Comparison of ENCODE assay signal across 13 cellular contexts in the genomic region with DNA sequence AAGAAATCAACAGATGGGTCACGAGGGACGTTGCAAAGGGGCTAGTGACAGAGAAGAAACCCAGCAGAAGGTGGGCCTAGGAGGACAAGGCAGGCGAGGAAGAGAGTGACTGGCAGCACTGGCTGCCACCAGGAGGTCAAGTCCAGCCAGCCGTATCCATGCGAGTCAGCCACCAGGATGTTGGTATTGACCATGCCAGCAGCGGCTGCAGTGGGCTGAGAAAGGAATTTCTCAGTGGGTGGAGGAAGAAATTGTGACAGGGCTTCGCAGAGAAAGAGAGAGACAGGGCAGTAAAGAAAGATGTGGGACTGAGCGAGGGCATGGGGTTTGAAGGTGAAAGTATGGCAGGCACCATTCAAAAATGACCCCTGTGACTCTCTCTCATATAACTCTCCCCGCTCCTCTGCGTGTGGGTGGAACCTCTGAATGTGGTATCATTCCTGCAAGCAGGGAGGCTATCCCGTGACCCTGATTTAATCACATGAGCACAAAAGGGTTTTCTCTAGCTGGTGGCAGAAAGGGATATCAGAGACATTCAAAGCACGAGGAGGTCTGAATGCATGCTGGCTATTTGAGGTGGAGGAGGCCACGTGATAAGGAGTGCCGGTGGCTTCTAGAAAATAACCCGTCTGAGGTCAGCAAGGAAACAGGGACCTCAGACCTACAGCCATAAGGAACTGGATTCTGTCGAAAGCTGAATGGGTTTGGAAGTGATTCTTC. TPM values are rescaled to one million over a fixed set of nuclear protein-coding genes. Genes with fewer than 3 reads are reported as not detected.
DNase-seq lines count a peak whose midpoint lies in the region; ATAC-seq and TF ChIP-seq lines count a peak whose summit lies in the region.
"Had no signal": no experiment of that assay in that cellular context is flagged by ENCODE, and none has a peak within 500 bp of the region (broad histone marks: within the 10 kb centered on the region; RNA-seq: fewer than 3 reads in every experiment).

No MANE protein-coding gene starts in this region.

- peaks cover 17% of the 10 kb centered on the region for H3K4me1 Mint-ChIP-seq in WTC11

- no peaks in the 10 kb centered on the region for H3K9me3 Mint-ChIP-seq in WTC11

- peak; percentile 46 for DNase-seq in EH (ENCODE audit: low read depth)
- DNase-seq in WTC11 (ENCODE audit: low spot score): no peak
- no peak for DNase-seq in heart right ventricle
- DNase-seq in sciatic nerve (ENCODE audit: low spot score): no peak
- no peak for DNase-seq in activated CD4-positive, CD25-positive, alpha-beta regulatory T cell (lab: John Stamatoyannopoulos, UW)
- no peak for DNase-seq in NCI-H1694 (lab: John Stamatoyannopoulos, UW)
- no peak for DNase-seq in stimulated activated CD4-positive, alpha-beta T cell treated with anti-CD3 and anti-CD28 coated beads, Interleukin-15, amount 100 ng/mL, for 24 hours
- DNase-seq: activated CD4-positive, CD25-positive, alpha-beta regulatory T cell treated with anti-CD3 and anti-CD28 coated beads, Interleukin-2, amount 50 U/mL, for 72 hours; activated gamma-delta T cell treated with Interleukin-2 at 50 U/mL for 16 hours; NCI-H187 treated with DMSO at 0.1 percent for 48 hours; retina had no signal

- H3K36me3 ChIP-seq in heart right ventricle: peaks cover 0 to 95% (median 4%) of the 10 kb centered on the region in 9 donors

- peaks cover 12% of the 10 kb centered on the region for H3K36me3 Mint-ChIP-seq in WTC11

- peak overlapping the region in 8 of 10 donors; percentile 19 to 79 (median 58) for H3K27ac ChIP-seq in heart right ventricle
- H3K27ac ChIP-seq: C4-2B had no signal

- 67 to 69% methylated on average over 16 of the region's 16 CpGs for WGBS in heart right ventricle, 2 donors

- ATAC-seq in WTC11: no peak
- ATAC-seq in heart right ventricle: peak in 3 of 8 donors; percentile 14 to 22 (median 19)
- peak; percentile 47 for ATAC-seq in sciatic nerve
- ATAC-seq in HG03280 (IDR thresholded peaks at IDR 0.05; ENCODE audit: unreplicated experiment): no peak

- intact Hi-C loops in heart right ventricle (cut with DNase I) (loop anchor here in 2 of 10 donors (10.0 kb wide), 2 partner anchors 47 to 637 kb away; a partner anchor contains a TSS), sciatic nerve (cut with DNase I) (loop anchor here (10.0 kb wide), 1 partner anchor 137 kb away; no protein-coding TSS in a partner anchor)

- no peaks in the 10 kb centered on the region for H3K9me3 ChIP-seq in heart right ventricle

- H3K4me1 ChIP-seq in heart right ventricle: peaks cover 0 to 46% (median 26%) of the 10 kb centered on the region in 9 donors

- H3K27ac Mint-ChIP-seq in WTC11: peak overlapping the region; percentile 78; the same call in 1 of the 2 replicates

- TF ChIP-seq CTCF in WTC11 (IDR thresholded peaks at IDR 0.05) (no peak), heart right ventricle (IDR thresholded peaks at IDR 0.05) (no peak)

- POLR2A ChIA-PET in WTC11 (lab: Charles Lee): no interaction called here

- no peak overlapping the region for H3K4me3 Mint-ChIP-seq in WTC11

- CTCF ChIA-PET in WTC11 (lab: Charles Lee): interaction anchor here (0.8 to 1.5 kb wide), 6 partner anchors 20 to 140 kb away, joined by 3 to 7 read pairs (median 6); a partner anchor contains a TSS

- H3K27me3 ChIP-seq in heart right ventricle: no peaks in the 10 kb centered on the region

- H3K27me3 Mint-ChIP-seq in WTC11 (ENCODE audit: low read depth): no peaks in the 10 kb centered on the region

- no peak overlapping the region for H3K4me3 ChIP-seq in heart right ventricle

TF ChIP-seq in WTC11, 78 proteins besides CTCF, POLR2A, EP300 and RAD21:
- TF ChIP-seq ELF4 (CRISPR knock-in tag; IDR thresholded peaks at IDR 0.05; ENCODE audit: low read depth): no peak
- TF ChIP-seq EMX1 (CRISPR knock-in tag; IDR thresholded peaks at IDR 0.05): no peak
- no peak for TF ChIP-seq ETV6 (CRISPR knock-in tag; IDR thresholded peaks at IDR 0.05)
- TF ChIP-seq, protein P1, sequence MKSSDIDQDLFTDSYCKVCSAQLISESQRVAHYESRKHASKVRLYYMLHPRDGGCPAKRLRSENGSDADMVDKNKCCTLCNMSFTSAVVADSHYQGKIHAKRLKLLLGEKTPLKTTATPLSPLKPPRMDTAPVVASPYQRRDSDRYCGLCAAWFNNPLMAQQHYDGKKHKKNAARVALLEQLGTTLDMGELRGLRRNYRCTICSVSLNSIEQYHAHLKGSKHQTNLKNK (CRISPR knock-in tag; IDR thresholded peaks at IDR 0.05): no peak
- no peak for TF ChIP-seq FOXK1 (CRISPR knock-in tag; IDR thresholded peaks at IDR 0.05)
- TF ChIP-seq FOXJ3 (CRISPR knock-in tag; IDR thresholded peaks at IDR 0.05; ENCODE audit: borderline replicate concordance): no peak
- TF ChIP-seq, protein P2, sequence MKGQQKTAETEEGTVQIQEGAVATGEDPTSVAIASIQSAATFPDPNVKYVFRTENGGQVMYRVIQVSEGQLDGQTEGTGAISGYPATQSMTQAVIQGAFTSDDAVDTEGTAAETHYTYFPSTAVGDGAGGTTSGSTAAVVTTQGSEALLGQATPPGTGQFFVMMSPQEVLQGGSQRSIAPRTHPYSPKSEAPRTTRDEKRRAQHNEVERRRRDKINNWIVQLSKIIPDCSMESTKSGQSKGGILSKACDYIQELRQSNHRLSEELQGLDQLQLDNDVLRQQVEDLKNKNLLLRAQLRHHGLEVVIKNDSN (CRISPR knock-in tag; IDR thresholded peaks at IDR 0.05): no peak
- no peak for TF ChIP-seq ZNF317 (CRISPR knock-in tag; IDR thresholded peaks at IDR 0.05; ENCODE audit: borderline replicate concordance, low read depth)
- TF ChIP-seq, protein P3, sequence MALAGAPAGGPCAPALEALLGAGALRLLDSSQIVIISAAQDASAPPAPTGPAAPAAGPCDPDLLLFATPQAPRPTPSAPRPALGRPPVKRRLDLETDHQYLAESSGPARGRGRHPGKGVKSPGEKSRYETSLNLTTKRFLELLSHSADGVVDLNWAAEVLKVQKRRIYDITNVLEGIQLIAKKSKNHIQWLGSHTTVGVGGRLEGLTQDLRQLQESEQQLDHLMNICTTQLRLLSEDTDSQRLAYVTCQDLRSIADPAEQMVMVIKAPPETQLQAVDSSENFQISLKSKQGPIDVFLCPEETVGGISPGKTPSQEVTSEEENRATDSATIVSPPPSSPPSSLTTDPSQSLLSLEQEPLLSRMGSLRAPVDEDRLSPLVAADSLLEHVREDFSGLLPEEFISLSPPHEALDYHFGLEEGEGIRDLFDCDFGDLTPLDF (CRISPR knock-in tag; IDR thresholded peaks at IDR 0.05): no peak
- TF ChIP-seq, protein P4, sequence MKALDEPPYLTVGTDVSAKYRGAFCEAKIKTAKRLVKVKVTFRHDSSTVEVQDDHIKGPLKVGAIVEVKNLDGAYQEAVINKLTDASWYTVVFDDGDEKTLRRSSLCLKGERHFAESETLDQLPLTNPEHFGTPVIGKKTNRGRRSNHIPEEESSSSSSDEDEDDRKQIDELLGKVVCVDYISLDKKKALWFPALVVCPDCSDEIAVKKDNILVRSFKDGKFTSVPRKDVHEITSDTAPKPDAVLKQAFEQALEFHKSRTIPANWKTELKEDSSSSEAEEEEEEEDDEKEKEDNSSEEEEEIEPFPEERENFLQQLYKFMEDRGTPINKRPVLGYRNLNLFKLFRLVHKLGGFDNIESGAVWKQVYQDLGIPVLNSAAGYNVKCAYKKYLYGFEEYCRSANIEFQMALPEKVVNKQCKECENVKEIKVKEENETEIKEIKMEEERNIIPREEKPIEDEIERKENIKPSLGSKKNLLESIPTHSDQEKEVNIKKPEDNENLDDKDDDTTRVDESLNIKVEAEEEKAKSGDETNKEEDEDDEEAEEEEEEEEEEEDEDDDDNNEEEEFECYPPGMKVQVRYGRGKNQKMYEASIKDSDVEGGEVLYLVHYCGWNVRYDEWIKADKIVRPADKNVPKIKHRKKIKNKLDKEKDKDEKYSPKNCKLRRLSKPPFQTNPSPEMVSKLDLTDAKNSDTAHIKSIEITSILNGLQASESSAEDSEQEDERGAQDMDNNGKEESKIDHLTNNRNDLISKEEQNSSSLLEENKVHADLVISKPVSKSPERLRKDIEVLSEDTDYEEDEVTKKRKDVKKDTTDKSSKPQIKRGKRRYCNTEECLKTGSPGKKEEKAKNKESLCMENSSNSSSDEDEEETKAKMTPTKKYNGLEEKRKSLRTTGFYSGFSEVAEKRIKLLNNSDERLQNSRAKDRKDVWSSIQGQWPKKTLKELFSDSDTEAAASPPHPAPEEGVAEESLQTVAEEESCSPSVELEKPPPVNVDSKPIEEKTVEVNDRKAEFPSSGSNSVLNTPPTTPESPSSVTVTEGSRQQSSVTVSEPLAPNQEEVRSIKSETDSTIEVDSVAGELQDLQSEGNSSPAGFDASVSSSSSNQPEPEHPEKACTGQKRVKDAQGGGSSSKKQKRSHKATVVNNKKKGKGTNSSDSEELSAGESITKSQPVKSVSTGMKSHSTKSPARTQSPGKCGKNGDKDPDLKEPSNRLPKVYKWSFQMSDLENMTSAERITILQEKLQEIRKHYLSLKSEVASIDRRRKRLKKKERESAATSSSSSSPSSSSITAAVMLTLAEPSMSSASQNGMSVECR (CRISPR knock-in tag; IDR thresholded peaks at IDR 0.05; ENCODE audit: borderline replicate concordance): no peak
- TF ChIP-seq TCF7 (CRISPR knock-in tag; IDR thresholded peaks at IDR 0.05; ENCODE audit: low read depth): no peak
- TF ChIP-seq, protein P5, sequence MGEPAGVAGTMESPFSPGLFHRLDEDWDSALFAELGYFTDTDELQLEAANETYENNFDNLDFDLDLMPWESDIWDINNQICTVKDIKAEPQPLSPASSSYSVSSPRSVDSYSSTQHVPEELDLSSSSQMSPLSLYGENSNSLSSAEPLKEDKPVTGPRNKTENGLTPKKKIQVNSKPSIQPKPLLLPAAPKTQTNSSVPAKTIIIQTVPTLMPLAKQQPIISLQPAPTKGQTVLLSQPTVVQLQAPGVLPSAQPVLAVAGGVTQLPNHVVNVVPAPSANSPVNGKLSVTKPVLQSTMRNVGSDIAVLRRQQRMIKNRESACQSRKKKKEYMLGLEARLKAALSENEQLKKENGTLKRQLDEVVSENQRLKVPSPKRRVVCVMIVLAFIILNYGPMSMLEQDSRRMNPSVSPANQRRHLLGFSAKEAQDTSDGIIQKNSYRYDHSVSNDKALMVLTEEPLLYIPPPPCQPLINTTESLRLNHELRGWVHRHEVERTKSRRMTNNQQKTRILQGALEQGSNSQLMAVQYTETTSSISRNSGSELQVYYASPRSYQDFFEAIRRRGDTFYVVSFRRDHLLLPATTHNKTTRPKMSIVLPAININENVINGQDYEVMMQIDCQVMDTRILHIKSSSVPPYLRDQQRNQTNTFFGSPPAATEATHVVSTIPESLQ (CRISPR knock-in tag; IDR thresholded peaks at IDR 0.05): no peak

RNA-seq across cellular contexts. Expression of a gene that starts 45.4 kb away (rescaled TPM):
- total RNA-seq in WTC11 (2021): 48.4 to 52.2 TPM (median 51.2 TPM) in 3 replicates
- 100 to 1,000 TPM in 1 of 10 donors, 10 to 100 TPM in 9; 51.4 to 108 (median 83.3) TPM for total RNA-seq in heart right ventricle
- 10 to 100 TPM in 1 of 2 donors, 1 to 10 TPM in 1; 5.3 to 19.2 TPM for polyA plus RNA-seq in heart right ventricle
- total RNA-seq in sciatic nerve: 67.7 TPM
